In the genomic region with DNA sequence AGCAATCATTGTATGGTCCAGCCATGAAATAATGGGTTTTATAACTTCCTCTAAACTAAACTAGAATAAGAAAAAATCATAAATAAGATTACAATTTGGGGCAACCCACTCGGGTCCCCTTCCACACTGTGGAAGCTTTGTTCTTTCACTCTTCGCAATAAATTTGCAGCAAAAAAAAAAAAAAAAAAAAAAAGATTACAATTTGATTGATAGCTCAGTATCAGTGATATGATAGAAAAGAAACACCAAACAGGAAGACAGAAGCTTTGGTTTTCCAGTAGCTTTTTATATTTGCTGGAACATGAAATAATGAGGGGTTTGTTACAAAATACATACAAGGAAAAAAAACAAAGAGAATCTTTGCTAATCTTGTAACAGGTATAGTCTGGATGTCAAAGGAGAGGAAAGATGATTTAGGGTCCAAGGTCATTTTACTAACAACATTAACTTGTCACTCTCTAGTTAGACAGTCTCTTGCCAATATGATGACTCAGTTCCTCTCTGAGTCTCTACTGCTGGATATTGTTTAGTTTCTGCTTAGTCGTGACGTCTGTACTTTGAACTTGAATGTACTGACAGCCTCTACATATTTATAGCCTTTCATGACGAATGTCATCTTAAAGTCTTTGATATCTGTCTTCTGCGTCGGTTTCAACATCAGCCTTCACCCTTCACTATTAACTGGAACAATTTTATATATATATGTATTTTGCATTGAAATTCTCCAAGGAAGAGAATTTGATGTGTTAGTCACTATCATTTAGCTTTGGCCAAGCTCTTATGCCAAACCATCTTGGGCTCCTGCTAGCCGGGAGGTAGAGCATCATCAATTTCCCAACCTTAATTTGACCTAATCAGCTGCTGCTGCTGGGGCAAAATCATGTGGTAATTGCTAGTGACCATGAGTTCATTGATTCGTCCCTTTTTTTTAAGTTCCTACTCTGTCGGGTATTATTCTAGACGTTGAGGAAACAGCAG, we compare ENCODE assay signal across 1 cellular context.
TF ChIP-seq lines count a peak whose summit lies in the region.

No MANE protein-coding gene starts in this region.

TF ChIP-seq in K562, 482 proteins besides CTCF, POLR2A, EP300 and RAD21 (continued from another document and continues in another):
- TF ChIP-seq, protein P1, sequence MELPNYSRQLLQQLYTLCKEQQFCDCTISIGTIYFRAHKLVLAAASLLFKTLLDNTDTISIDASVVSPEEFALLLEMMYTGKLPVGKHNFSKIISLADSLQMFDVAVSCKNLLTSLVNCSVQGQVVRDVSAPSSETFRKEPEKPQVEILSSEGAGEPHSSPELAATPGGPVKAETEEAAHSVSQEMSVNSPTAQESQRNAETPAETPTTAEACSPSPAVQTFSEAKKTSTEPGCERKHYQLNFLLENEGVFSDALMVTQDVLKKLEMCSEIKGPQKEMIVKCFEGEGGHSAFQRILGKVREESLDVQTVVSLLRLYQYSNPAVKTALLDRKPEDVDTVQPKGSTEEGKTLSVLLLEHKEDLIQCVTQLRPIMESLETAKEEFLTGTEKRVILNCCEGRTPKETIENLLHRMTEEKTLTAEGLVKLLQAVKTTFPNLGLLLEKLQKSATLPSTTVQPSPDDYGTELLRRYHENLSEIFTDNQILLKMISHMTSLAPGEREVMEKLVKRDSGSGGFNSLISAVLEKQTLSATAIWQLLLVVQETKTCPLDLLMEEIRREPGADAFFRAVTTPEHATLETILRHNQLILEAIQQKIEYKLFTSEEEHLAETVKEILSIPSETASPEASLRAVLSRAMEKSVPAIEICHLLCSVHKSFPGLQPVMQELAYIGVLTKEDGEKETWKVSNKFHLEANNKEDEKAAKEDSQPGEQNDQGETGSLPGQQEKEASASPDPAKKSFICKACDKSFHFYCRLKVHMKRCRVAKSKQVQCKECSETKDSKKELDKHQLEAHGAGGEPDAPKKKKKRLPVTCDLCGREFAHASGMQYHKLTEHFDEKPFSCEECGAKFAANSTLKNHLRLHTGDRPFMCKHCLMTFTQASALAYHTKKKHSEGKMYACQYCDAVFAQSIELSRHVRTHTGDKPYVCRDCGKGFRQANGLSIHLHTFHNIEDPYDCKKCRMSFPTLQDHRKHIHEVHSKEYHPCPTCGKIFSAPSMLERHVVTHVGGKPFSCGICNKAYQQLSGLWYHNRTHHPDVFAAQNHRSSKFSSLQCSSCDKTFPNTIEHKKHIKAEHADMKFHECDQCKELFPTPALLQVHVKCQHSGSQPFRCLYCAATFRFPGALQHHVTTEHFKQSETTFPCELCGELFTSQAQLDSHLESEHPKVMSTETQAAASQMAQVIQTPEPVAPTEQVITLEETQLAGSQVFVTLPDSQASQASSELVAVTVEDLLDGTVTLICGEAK (IDR thresholded peaks at IDR 0.05), result peak; percentile 64
- TF ChIP-seq, protein P1 (CRISPR knock-in tag; IDR thresholded peaks at IDR 0.05), result no peak
- TF ChIP-seq CGGBP1 (CRISPR knock-in tag; IDR thresholded peaks at IDR 0.05), result no peak
- TF ChIP-seq ZNF232 (CRISPR knock-in tag; IDR thresholded peaks at IDR 0.05), result no peak
- no peak for TF ChIP-seq NFIX (CRISPR knock-in tag; IDR thresholded peaks at IDR 0.05; ENCODE audit: low read depth)
- TF ChIP-seq, protein P2, sequence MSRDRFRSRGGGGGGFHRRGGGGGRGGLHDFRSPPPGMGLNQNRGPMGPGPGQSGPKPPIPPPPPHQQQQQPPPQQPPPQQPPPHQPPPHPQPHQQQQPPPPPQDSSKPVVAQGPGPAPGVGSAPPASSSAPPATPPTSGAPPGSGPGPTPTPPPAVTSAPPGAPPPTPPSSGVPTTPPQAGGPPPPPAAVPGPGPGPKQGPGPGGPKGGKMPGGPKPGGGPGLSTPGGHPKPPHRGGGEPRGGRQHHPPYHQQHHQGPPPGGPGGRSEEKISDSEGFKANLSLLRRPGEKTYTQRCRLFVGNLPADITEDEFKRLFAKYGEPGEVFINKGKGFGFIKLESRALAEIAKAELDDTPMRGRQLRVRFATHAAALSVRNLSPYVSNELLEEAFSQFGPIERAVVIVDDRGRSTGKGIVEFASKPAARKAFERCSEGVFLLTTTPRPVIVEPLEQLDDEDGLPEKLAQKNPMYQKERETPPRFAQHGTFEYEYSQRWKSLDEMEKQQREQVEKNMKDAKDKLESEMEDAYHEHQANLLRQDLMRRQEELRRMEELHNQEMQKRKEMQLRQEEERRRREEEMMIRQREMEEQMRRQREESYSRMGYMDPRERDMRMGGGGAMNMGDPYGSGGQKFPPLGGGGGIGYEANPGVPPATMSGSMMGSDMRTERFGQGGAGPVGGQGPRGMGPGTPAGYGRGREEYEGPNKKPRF (IDR thresholded peaks at IDR 0.05; ENCODE audit: low read depth, low read length), result no peak
- no peak for TF ChIP-seq CBX2 (IDR thresholded peaks at IDR 0.05; ENCODE audit: insufficient read depth, low read length, poor library complexity, severe bottlenecking)
- no peak for TF ChIP-seq COPS2 (conservative IDR thresholded peaks at IDR 0.05)
- no peak for TF ChIP-seq TOE1 (IDR thresholded peaks at IDR 0.05; ENCODE audit: borderline replicate concordance)
- TF ChIP-seq TOE1 (CRISPR knock-in tag; IDR thresholded peaks at IDR 0.05; ENCODE audit: borderline replicate concordance, low read depth), result no peak
- TF ChIP-seq SRSF7 (optimal IDR thresholded peaks at IDR 0.05; ENCODE audit: low read depth, low read length), result no peak
- TF ChIP-seq ZNF668 (CRISPR knock-in tag; IDR thresholded peaks at IDR 0.05), result no peak
- no peak for TF ChIP-seq THAP12 (CRISPR knock-in tag; IDR thresholded peaks at IDR 0.05)
- TF ChIP-seq EP400 (IDR thresholded peaks at IDR 0.05), result no peak
- TF ChIP-seq FUS (optimal IDR thresholded peaks at IDR 0.05; ENCODE audit: low read depth, low read length), result no peak
- no peak for TF ChIP-seq ZNF77 (CRISPR knock-in tag; IDR thresholded peaks at IDR 0.05)
- TF ChIP-seq, protein P3, sequence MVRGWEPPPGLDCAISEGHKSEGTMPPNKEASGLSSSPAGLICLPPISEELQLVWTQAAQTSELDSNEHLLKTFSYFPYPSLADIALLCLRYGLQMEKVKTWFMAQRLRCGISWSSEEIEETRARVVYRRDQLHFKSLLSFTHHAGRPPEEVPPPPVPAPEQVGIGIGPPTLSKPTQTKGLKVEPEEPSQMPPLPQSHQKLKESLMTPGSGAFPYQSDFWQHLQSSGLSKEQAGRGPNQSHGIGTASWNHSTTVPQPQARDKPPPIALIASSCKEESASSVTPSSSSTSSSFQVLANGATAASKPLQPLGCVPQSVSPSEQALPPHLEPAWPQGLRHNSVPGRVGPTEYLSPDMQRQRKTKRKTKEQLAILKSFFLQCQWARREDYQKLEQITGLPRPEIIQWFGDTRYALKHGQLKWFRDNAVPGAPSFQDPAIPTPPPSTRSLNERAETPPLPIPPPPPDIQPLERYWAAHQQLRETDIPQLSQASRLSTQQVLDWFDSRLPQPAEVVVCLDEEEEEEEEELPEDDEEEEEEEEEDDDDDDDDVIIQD (CRISPR knock-in tag; IDR thresholded peaks at IDR 0.05), result no peak
- TF ChIP-seq SAFB (IDR thresholded peaks at IDR 0.05; ENCODE audit: borderline replicate concordance, low read depth, low read length), result no peak
- no peak for TF ChIP-seq TAF1 (IDR thresholded peaks at IDR 0.05; ENCODE audit: control insufficient read depth, extremely low read depth, insufficient read depth, low read length, severe bottlenecking)
- no peak for TF ChIP-seq ZBED1 (IDR thresholded peaks at IDR 0.05)
- TF ChIP-seq, protein P4, sequence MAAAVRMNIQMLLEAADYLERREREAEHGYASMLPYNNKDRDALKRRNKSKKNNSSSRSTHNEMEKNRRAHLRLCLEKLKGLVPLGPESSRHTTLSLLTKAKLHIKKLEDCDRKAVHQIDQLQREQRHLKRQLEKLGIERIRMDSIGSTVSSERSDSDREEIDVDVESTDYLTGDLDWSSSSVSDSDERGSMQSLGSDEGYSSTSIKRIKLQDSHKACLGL (CRISPR knock-in tag; IDR thresholded peaks at IDR 0.05; ENCODE audit: borderline replicate concordance, poor library complexity, severe bottlenecking), result no peak
- TF ChIP-seq ZKSCAN3 (CRISPR knock-in tag; IDR thresholded peaks at IDR 0.05), result no peak
- TF ChIP-seq TAF9B (IDR thresholded peaks at IDR 0.05; ENCODE audit: partially characterized antibody), result no peak
- TF ChIP-seq, protein P5, sequence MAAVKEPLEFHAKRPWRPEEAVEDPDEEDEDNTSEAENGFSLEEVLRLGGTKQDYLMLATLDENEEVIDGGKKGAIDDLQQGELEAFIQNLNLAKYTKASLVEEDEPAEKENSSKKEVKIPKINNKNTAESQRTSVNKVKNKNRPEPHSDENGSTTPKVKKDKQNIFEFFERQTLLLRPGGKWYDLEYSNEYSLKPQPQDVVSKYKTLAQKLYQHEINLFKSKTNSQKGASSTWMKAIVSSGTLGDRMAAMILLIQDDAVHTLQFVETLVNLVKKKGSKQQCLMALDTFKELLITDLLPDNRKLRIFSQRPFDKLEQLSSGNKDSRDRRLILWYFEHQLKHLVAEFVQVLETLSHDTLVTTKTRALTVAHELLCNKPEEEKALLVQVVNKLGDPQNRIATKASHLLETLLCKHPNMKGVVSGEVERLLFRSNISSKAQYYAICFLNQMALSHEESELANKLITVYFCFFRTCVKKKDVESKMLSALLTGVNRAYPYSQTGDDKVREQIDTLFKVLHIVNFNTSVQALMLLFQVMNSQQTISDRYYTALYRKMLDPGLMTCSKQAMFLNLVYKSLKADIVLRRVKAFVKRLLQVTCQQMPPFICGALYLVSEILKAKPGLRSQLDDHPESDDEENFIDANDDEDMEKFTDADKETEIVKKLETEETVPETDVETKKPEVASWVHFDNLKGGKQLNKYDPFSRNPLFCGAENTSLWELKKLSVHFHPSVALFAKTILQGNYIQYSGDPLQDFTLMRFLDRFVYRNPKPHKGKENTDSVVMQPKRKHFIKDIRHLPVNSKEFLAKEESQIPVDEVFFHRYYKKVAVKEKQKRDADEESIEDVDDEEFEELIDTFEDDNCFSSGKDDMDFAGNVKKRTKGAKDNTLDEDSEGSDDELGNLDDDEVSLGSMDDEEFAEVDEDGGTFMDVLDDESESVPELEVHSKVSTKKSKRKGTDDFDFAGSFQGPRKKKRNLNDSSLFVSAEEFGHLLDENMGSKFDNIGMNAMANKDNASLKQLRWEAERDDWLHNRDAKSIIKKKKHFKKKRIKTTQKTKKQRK (IDR thresholded peaks at IDR 0.05; ENCODE audit: borderline replicate concordance, low read depth, low read length), result no peak
- no peak for TF ChIP-seq ZC3H11A (IDR thresholded peaks at IDR 0.05; ENCODE audit: low read depth, low read length)
- no peak for TF ChIP-seq CCAR2 (IDR thresholded peaks at IDR 0.05; ENCODE audit: low read depth, low read length)
- TF ChIP-seq ZNF780A (CRISPR knock-in tag; IDR thresholded peaks at IDR 0.05), result no peak
- TF ChIP-seq MBD2 (IDR thresholded peaks at IDR 0.05; ENCODE audit: borderline replicate concordance, low read depth), result no peak
- TF ChIP-seq ZNF445 (CRISPR knock-in tag; IDR thresholded peaks at IDR 0.05; ENCODE audit: low read depth), result no peak
- no peak for TF ChIP-seq SRSF3 (IDR thresholded peaks at IDR 0.05; ENCODE audit: insufficient read depth, low read length)
- no peak for TF ChIP-seq PRPF4 (IDR thresholded peaks at IDR 0.05; ENCODE audit: insufficient read depth, low read depth, low read length, poor library complexity, severe bottlenecking)
- no peak for TF ChIP-seq ZNF124 (CRISPR knock-in tag; IDR thresholded peaks at IDR 0.05)
- no peak for TF ChIP-seq ZBTB43 (CRISPR knock-in tag; IDR thresholded peaks at IDR 0.05)
- TF ChIP-seq ATF7 (IDR thresholded peaks at IDR 0.05), result no peak
- no peak for TF ChIP-seq CTBP1 (IDR thresholded peaks at IDR 0.05; ENCODE audit: borderline replicate concordance)
